ENCODE assay signal across 12 cellular contexts in the genomic region with DNA sequence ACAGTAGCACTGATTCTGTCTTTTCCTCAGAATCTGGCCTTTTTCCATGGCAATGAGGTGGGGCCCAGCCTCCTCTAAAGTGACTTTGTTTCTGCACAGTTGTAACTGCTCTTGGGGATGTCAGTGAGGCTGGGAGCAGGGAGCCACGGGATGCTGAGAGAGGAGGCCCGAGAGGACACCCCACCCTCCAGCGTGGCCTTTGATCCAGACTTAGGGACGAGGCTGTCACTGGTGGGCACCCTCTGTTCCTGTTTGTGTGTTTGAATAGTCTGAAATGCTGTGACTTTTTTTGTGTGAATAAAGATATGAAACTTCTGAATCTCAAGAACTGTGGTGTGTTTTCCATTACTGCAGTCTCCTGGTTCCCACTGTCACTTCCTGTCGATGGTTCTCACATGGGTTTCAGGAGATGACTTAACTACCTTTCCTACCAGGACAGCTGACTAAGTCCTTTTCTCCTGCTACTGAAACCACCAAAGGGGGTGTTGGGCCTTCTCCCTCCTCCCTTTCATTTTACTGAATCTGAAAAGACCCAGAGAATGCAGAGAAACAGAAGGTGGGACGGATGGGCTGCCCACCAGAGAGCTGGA. TPM values are rescaled to one million over a fixed set of nuclear protein-coding genes. Genes with fewer than 3 reads are reported as not detected.
A peak's percentile ranks its signal among the peaks of the same experiment; 100 is the strongest.
DNase-seq lines count a peak whose midpoint lies in the region; FAIRE-seq and TF ChIP-seq lines count a peak whose summit lies in the region.
"Had no signal": no experiment of that assay in that cellular context is flagged by ENCODE, and none has a peak within 500 bp of the region (broad histone marks: within the 10 kb centered on the region; RNA-seq: fewer than 3 reads in every experiment).

No MANE protein-coding gene starts in this region.

- H3K27me3 Mint-ChIP-seq in activated CD4-positive, alpha-beta memory T cell treated with anti-CD3 and anti-CD28 coated beads, Interleukin-2, amount 10 ng/mL, durations not matched to agents 7 days and 5 days: no peaks in the 10 kb centered on the region

- peaks cover 49% of the 10 kb centered on the region for H3K4me1 Mint-ChIP-seq in activated CD4-positive, alpha-beta memory T cell treated with anti-CD3 and anti-CD28 coated beads, Interleukin-2, amount 10 ng/mL, durations not matched to agents 7 days and 5 days

- H3K4me3 ChIP-seq in dorsolateral prefrontal cortex: no peak overlapping the region
- H3K4me3 ChIP-seq: right atrium auricular region had no signal

- H3K27me3 ChIP-seq in dorsolateral prefrontal cortex: no peaks in the 10 kb centered on the region
- H3K27me3 ChIP-seq: right atrium auricular region had no signal

- CTCF ChIA-PET in activated CD4-positive, alpha-beta memory T cell treated with anti-CD3 and anti-CD28 coated beads, Interleukin-2, amount 10 ng/mL, durations not matched to agents 7 days and 5 days (lab: Charles Lee): interaction anchor here (0.7 to 3.0 kb wide), 4 partner anchors 11 to 48 kb away, joined by 3 to 16 read pairs (median 3); no protein-coding TSS in a partner anchor

- DNase-seq in AG08395 (ENCODE audit: low spot score) (peak; percentile 64), GM10266 (ENCODE audit: extremely low spot score) (peak; percentile 84), glomerular visceral epithelial cell (ENCODE audit: extremely low spot score) (peak; percentile 31), medulla oblongata (ENCODE audit: extremely low spot score) (no peak), GM12892 (ENCODE audit: insufficient read length) (no peak), dorsolateral prefrontal cortex (no peak), NCI-H1105 treated with DMSO at 0.1 percent for 48 hours (lab: John Stamatoyannopoulos, UW) (no peak)
- DNase-seq in activated CD4-positive, alpha-beta memory T cell treated with anti-CD3 and anti-CD28 coated beads, Interleukin-2, amount 10 ng/mL, durations not matched to agents 7 days and 5 days: no peak
- DNase-seq: NCI-H2227 treated with DMSO at 0.1 percent for 48 hours had no signal

- FAIRE-seq in GM12892 (lab: Jason Lieb, UNC): no peak
- FAIRE-seq: endometrium had no signal

- no peak overlapping the region for H3K4me3 Mint-ChIP-seq in activated CD4-positive, alpha-beta memory T cell treated with anti-CD3 and anti-CD28 coated beads, Interleukin-2, amount 10 ng/mL, durations not matched to agents 7 days and 5 days
- H3K4me3 Mint-ChIP-seq: CD14-positive monocyte had no signal

- TF ChIP-seq CTCF in GM10266 (IDR thresholded peaks at IDR 0.05; ENCODE audit: control insufficient read depth, insufficient read depth, low read depth, missing control alignments) (no peak), dorsolateral prefrontal cortex (IDR thresholded peaks at IDR 0.05 in 54 of 56, conservative IDR thresholded peaks at IDR 0.05 in 2 of 56; ENCODE audit: low read depth in 1 of 56, partially characterized antibody in 56 of 56) (no peak)

- H3K9me3 Mint-ChIP-seq in activated CD4-positive, alpha-beta memory T cell treated with anti-CD3 and anti-CD28 coated beads, Interleukin-2, amount 10 ng/mL, durations not matched to agents 7 days and 5 days: no peaks in the 10 kb centered on the region
- H3K9me3 Mint-ChIP-seq: CD14-positive monocyte had no signal

- peak overlapping the region in 6 of 59 donors; percentile 3 to 48 (median 18) for H3K27ac ChIP-seq in dorsolateral prefrontal cortex
- H3K27ac ChIP-seq: right atrium auricular region had no signal

- TF ChIP-seq POLR2A in GM12892 (IDR thresholded peaks at IDR 0.05; ENCODE audit: low read depth, low read length): no peak

- peaks cover 38% of the 10 kb centered on the region for H3K36me3 Mint-ChIP-seq in activated CD4-positive, alpha-beta memory T cell treated with anti-CD3 and anti-CD28 coated beads, Interleukin-2, amount 10 ng/mL, durations not matched to agents 7 days and 5 days (ENCODE audit: low read depth)

- peak overlapping the region; percentile 78 for H3K27ac Mint-ChIP-seq in activated CD4-positive, alpha-beta memory T cell treated with anti-CD3 and anti-CD28 coated beads, Interleukin-2, amount 10 ng/mL, durations not matched to agents 7 days and 5 days

- POLR2A ChIA-PET in activated CD4-positive, alpha-beta memory T cell treated with anti-CD3 and anti-CD28 coated beads, Interleukin-2, amount 10 ng/mL, durations not matched to agents 7 days and 5 days (lab: Charles Lee): interaction anchor here (0.7 to 1.1 kb wide), 2 partner anchors 37 to 53 kb away, joined by 3 read pairs; a partner anchor contains a TSS

- intact Hi-C loops in dorsolateral prefrontal cortex (cut with DNase I): loop anchor here in 1 of 2 donors (10.0 kb wide), 1 partner anchor 109 kb away; no protein-coding TSS in a partner anchor

RNA-seq across cellular contexts. Expression of a gene that starts 18.6 kb away (rescaled TPM):
- 10 to 100 TPM; 24.2 to 24.9 TPM for total RNA-seq in activated CD4-positive, alpha-beta memory T cell treated with anti-CD3 and anti-CD28 coated beads, Interleukin-2, amount 10 ng/mL, durations not matched to agents 7 days and 5 days
- polyA plus RNA-seq in GM12892 (2012; ENCODE audit: missing spikeins): 9.9 TPM
- 100 to 1,000 TPM in 7 of 120 experiments, 10 to 100 TPM in 113; 52.5 to 122 (median 79.8) TPM for total RNA-seq in dorsolateral prefrontal cortex

RNA-seq across cellular contexts. Expression of a gene that starts 18.9 kb away (rescaled TPM):
- 100 to 1,000 TPM; 242 TPM for total RNA-seq in activated CD4-positive, alpha-beta memory T cell treated with anti-CD3 and anti-CD28 coated beads, Interleukin-2, amount 10 ng/mL, durations not matched to agents 7 days and 5 days
- 366 TPM for polyA plus RNA-seq in GM12892 (2012; ENCODE audit: missing spikeins)
- total RNA-seq in dorsolateral prefrontal cortex: 100 to 1,000 TPM; 142 to 353 (median 254) TPM

RNA-seq across cellular contexts. Expression of a gene that starts 22.1 kb away (rescaled TPM):
- 10 to 100 TPM; 10.4 TPM for total RNA-seq in activated CD4-positive, alpha-beta memory T cell treated with anti-CD3 and anti-CD28 coated beads, Interleukin-2, amount 10 ng/mL, durations not matched to agents 7 days and 5 days
- 1.0 TPM for polyA plus RNA-seq in GM12892 (2012; ENCODE audit: missing spikeins)
- 1 to 10 TPM in 55 of 120 experiments, under 1 TPM in 57, not detected in 8; 0.33 to 3.1 (median 0.98) TPM for total RNA-seq in dorsolateral prefrontal cortex

RNA-seq across cellular contexts. Expression of a gene that starts 44.1 kb away (rescaled TPM):
- 10 to 100 TPM; 17.1 to 17.9 TPM for total RNA-seq in activated CD4-positive, alpha-beta memory T cell treated with anti-CD3 and anti-CD28 coated beads, Interleukin-2, amount 10 ng/mL, durations not matched to agents 7 days and 5 days
- 4.8 TPM for polyA plus RNA-seq in GM12892 (2012; ENCODE audit: missing spikeins)
- 10 to 100 TPM in 86 of 120 experiments, 1 to 10 TPM in 34; 7.0 to 16.8 (median 11.3) TPM for total RNA-seq in dorsolateral prefrontal cortex

RNA-seq across cellular contexts. Expression of a gene that starts 53.2 kb away (rescaled TPM):
- 10 to 100 TPM; 45.4 to 49.6 TPM for total RNA-seq in activated CD4-positive, alpha-beta memory T cell treated with anti-CD3 and anti-CD28 coated beads, Interleukin-2, amount 10 ng/mL, durations not matched to agents 7 days and 5 days
- polyA plus RNA-seq in GM12892 (2012; ENCODE audit: missing spikeins): 40.0 TPM
- total RNA-seq in dorsolateral prefrontal cortex: 10 to 100 TPM; 11.3 to 30.9 (median 21.5) TPM

Comparison
In these comparisons a context has a peak if more than half of its experiments do, and no peak if none do; other contexts are left out.
1. DNase-seq: peak in AG08395 (single experiment), GM10266 (single experiment) and glomerular visceral epithelial cell (single experiment); none in activated CD4-positive, alpha-beta memory T cell treated with anti-CD3 and anti-CD28 coated beads, Interleukin-2, amount 10 ng/mL, durations not matched to agents 7 days and 5 days (single experiment), medulla oblongata (single experiment), GM12892 (single experiment), dorsolateral prefrontal cortex (0 of 10) and NCI-H1105 treated with DMSO at 0.1 percent for 48 hours (single experiment).